ENCODE assay signal across 8 cellular contexts in genomic region chr21:33641339-33642026, GRCh38. TPM values are rescaled to one million over a fixed set of nuclear protein-coding genes. Genes with fewer than 3 reads are reported as not detected.
DNase-seq lines count a peak whose midpoint lies in the region; ATAC-seq and TF ChIP-seq lines count a peak whose summit lies in the region.

CRYZL1 (minus strand) TSS chr21:33641741; CDS start chr21:33631551, 10,190 bp downstream.

- H3K27me3 ChIP-seq in ACC112 (ENCODE audit: insufficient read depth, low read length), result no peaks in the 10 kb centered on the region
- no peaks in the 10 kb centered on the region for H3K27me3 ChIP-seq in breast epithelium
- H3K27me3 ChIP-seq in skeletal muscle tissue (ENCODE audit: control insufficient read depth in 3 of 3, insufficient read depth in 3 of 3, low read length in 3 of 3), result no peaks in the 10 kb centered on the region

- intact Hi-C loops in breast epithelium (cut with DNase I; ENCODE audit: low total_unique reads), result loop anchor here (10.0 kb wide), 1 partner anchor 253 kb away; no protein-coding TSS in a partner anchor

- H3K9me3 ChIP-seq in breast epithelium (no peaks in the 10 kb centered on the region), iPS-18c (ENCODE audit: control insufficient read depth, insufficient read depth, low read length) (no peaks in the 10 kb centered on the region), skeletal muscle tissue (ENCODE audit: control insufficient read depth in 3 of 3, low read length in 3 of 3) (no peaks in the 10 kb centered on the region)

- ATAC-seq in GM18870 (IDR thresholded peaks at IDR 0.05; ENCODE audit: unreplicated experiment) (peak; percentile 86), HG03135 (IDR thresholded peaks at IDR 0.05; ENCODE audit: unreplicated experiment) (peak; percentile 85)

- peaks cover 78% of the 10 kb centered on the region for H3K79me2 ChIP-seq in ACC112 (ENCODE audit: control insufficient read depth, insufficient read depth, low read length, unreplicated experiment)

- H3K27ac ChIP-seq in ACC112 (ENCODE audit: low read depth, low read length), result peak within 1 kb of the TSS; percentile 73
- peak within 1 kb of the TSS; percentile 94 for H3K27ac ChIP-seq in VCaP
- H3K27ac ChIP-seq in breast epithelium, result peak within 1 kb of the TSS; percentile 93 to 96
- H3K27ac ChIP-seq in skeletal muscle tissue (ENCODE audit: low read depth, low read length), result peak within 1 kb of the TSS; percentile 89

- TF ChIP-seq CTCF in VCaP (conservative IDR thresholded peaks at IDR 0.05) (no peak), breast epithelium (IDR thresholded peaks at IDR 0.05) (no peak)

- H3K36me3 ChIP-seq in ACC112 (ENCODE audit: insufficient read depth, low read length) (no peaks in the 10 kb centered on the region), breast epithelium (no peaks in the 10 kb centered on the region), skeletal muscle tissue (ENCODE audit: control insufficient read depth in 3 of 3, insufficient read depth in 3 of 3, low read length in 3 of 3) (no peaks in the 10 kb centered on the region)

- peak within 1 kb of the TSS; percentile 81 for H3K4me3 ChIP-seq in ACC112 (ENCODE audit: low read depth, low read length)
- H3K4me3 ChIP-seq in breast epithelium, result peak within 1 kb of the TSS; percentile 88 to 98 (median 94)
- peak within 1 kb of the TSS; percentile 86 for H3K4me3 ChIP-seq in iPS-18c (ENCODE audit: insufficient read depth, low read depth, low read length)
- H3K4me3 ChIP-seq in skeletal muscle tissue (ENCODE audit: low read length in 3 of 3), result peak within 1 kb of the TSS; percentile 94 to 99 (median 98)

- peak within 1 kb of the TSS; percentile 99 for H2AFZ ChIP-seq in ACC112 (ENCODE audit: low read length, unreplicated experiment)

- H3K4me1 ChIP-seq in ACC112 (ENCODE audit: control insufficient read depth, insufficient read depth, low read length, unreplicated experiment) (peaks cover 15% of the 10 kb centered on the region), breast epithelium (peaks cover 0 to 3% of the 10 kb centered on the region in 2 donors), skeletal muscle tissue (ENCODE audit: control insufficient read depth in 3 of 3, insufficient read depth in 3 of 3, low read length in 3 of 3) (peaks cover 6 to 24% (median 23%) of the 10 kb centered on the region in 3 donors)

- peak; percentile 49 for TF ChIP-seq POLR2A in breast epithelium (IDR thresholded peaks at IDR 0.05)

- peak within 1 kb of the TSS; percentile 92 to 96 (median 93) for H3K9ac ChIP-seq in skeletal muscle tissue (ENCODE audit: low read depth in 1 of 3, low read length in 3 of 3)

- DNase-seq in NCI-H2196 treated with DMSO at 0.1 percent for 48 hours (lab: John Stamatoyannopoulos, UW; ENCODE audit: unreplicated experiment) (peak; percentile 99), breast epithelium (ENCODE audit: low spot score in 2 of 2) (peak; percentile 100)

RNA-seq across cellular contexts. Expression of gene CRYZL1, which starts in this region (rescaled TPM):
- total RNA-seq in breast epithelium (10 to 100 TPM; 24.9 to 49.4 (median 47.6) TPM), skeletal muscle tissue (35.5 TPM)

Comparison
In these comparisons a context has a peak if more than half of its experiments do, and no peak if none do; other contexts are left out.
1. Peak in every context shown above with its lines: DNase-seq, ATAC-seq, H3K4me3 ChIP-seq and H3K27ac ChIP-seq.